In the genomic region with DNA sequence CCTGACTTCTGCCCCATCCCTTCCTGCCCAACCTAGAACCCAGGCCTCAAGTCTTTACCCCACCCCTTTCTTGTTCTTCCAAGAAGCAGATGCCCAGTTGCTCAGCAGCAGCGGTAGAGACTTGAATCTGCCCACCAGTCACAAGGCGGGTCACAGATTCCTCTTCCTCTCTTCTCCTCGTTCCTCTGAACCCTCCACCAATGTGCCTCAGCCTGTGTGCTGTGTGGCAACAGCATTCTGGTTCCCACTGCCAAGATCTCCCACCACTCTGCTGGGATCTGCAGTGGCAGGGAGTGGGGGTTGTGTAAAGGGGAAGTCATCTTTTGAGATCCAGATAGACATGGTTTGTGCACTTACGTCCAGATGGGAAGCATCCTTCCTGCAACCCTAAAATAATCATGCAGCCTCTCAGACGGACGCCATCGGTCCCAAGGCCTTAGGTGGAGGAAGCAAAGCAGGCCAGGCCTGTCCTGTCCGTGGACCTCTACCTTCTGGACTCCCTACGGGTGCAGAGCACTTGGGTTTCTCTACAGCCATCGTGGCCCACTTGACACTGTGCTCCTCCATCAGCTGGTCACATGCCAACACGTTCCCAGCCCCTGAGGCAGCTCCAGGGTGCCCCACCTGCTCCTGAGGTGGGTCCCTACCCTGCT, we compare ENCODE assay signal across 1 cellular context.
TF ChIP-seq lines count a peak whose summit lies in the region.

No MANE protein-coding gene starts in this region.

TF ChIP-seq in K562, 482 proteins besides CTCF, POLR2A, EP300 and RAD21:
- no peak for TF ChIP-seq ZNF444 (CRISPR knock-in tag; IDR thresholded peaks at IDR 0.05)
- no peak for TF ChIP-seq ZNF561 (CRISPR knock-in tag; conservative IDR thresholded peaks at IDR 0.05)
- TF ChIP-seq ZNF324 (CRISPR knock-in tag; IDR thresholded peaks at IDR 0.05) = no peak
- TF ChIP-seq NRF1 (conservative IDR thresholded peaks at IDR 0.05 in 1 of 2, IDR thresholded peaks at IDR 0.05 in 1 of 2) = no peak
- TF ChIP-seq, protein P1, sequence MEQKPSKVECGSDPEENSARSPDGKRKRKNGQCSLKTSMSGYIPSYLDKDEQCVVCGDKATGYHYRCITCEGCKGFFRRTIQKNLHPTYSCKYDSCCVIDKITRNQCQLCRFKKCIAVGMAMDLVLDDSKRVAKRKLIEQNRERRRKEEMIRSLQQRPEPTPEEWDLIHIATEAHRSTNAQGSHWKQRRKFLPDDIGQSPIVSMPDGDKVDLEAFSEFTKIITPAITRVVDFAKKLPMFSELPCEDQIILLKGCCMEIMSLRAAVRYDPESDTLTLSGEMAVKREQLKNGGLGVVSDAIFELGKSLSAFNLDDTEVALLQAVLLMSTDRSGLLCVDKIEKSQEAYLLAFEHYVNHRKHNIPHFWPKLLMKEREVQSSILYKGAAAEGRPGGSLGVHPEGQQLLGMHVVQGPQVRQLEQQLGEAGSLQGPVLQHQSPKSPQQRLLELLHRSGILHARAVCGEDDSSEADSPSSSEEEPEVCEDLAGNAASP (IDR thresholded peaks at IDR 0.05) = no peak
- no peak for TF ChIP-seq TSC22D4 (tag; IDR thresholded peaks at IDR 0.05)
- no peak for TF ChIP-seq ZBTB34 (CRISPR knock-in tag; IDR thresholded peaks at IDR 0.05)
